Comparison of ENCODE assay signal across 6 cellular contexts in the genomic region with DNA sequence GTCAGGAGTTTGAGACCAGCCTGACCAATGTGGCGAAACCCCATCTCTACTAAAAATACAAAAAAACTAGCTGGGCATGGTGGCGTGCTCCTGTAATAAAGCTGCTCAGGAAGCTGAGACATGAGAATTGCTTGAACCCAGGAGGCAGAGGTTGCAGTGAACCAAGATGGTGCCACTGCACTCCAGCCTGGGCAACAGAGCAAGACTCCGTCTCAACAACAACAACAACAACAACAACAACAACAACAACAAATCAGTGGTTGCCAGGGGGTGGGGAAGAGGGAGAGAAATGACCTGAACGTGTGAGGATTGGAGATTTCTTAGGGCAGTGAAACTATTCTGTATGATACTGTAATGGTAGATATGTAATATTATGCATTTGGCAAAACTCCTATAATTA. TPM values are rescaled to one million over a fixed set of nuclear protein-coding genes. Genes with fewer than 3 reads are reported as not detected.
DNase-seq lines count a peak whose midpoint lies in the region; ATAC-seq, FAIRE-seq and TF ChIP-seq lines count a peak whose summit lies in the region.
"Not testable (repeated sequence)": the region's sequence is repeated elsewhere in the genome, so short reads cannot be mapped to it uniquely, and the experiment has no call there.

No MANE protein-coding gene starts in this region.

- H3K9ac ChIP-seq in HepG2 (ENCODE audit: insufficient read depth, low read depth, low read length), result not testable (repeated sequence)

- peaks cover 10 to 22% (median 17%) of the 10 kb centered on the region in 4 donors for H3K4me1 Mint-ChIP-seq in CD4-positive, alpha-beta memory T cell
- H3K4me1 Mint-ChIP-seq in HFFc6 (ENCODE audit: low read depth) (peaks cover 42% of the 10 kb centered on the region), activated B cell treated with CpG ODN at 0.5 μM for 24 hours (peaks cover 44% of the 10 kb centered on the region)
- H3K4me1 Mint-ChIP-seq in T-helper 17 cell; progenitor cell of endocrine pancreas (ENCODE audit: low read depth): not testable (repeated sequence)

- not testable (repeated sequence) for H3K4me3 Mint-ChIP-seq in CD4-positive, alpha-beta memory T cell; HFFc6; T-helper 17 cell; activated B cell treated with CpG ODN at 0.5 μM for 24 hours; progenitor cell of endocrine pancreas (ENCODE audit: low read depth)

- H3K27ac ChIP-seq in CD4-positive, alpha-beta memory T cell (ENCODE audit: low read depth, low read length); HepG2 (ENCODE audit: extremely low read length, insufficient read depth, low read length): not testable (repeated sequence)

- ATAC-seq in T-helper 17 cell; activated B cell treated with CpG ODN at 0.5 μM for 24 hours (ENCODE audit: low read depth); HepG2: not testable (repeated sequence)

- not testable (repeated sequence) for H3K27me3 ChIP-seq in CD4-positive, alpha-beta memory T cell (ENCODE audit: insufficient read depth, low read length); HepG2 (ENCODE audit: control insufficient read depth in 1 of 2, insufficient read depth in 2 of 2, low read length in 2 of 2)

- H3K4me3 ChIP-seq in CD4-positive, alpha-beta memory T cell (ENCODE audit: low read length in 2 of 2); HepG2 (replicated peaks in 1 of 3; ENCODE audit: insufficient read depth in 1 of 3, low read depth in 2 of 3, low read length in 3 of 3): not testable (repeated sequence)

- FAIRE-seq in HepG2 (lab: Jason Lieb, UNC), result not testable (repeated sequence)

- TF ChIP-seq EP300 in HepG2 (IDR thresholded peaks at IDR 0.05; ENCODE audit: low read depth in 2 of 2, low read length in 2 of 2); HepG2 (CRISPR knock-in tag; IDR thresholded peaks at IDR 0.05; ENCODE audit: borderline replicate concordance): not testable (repeated sequence)

- peaks cover 17 to 18% of the 10 kb centered on the region in 2 donors for H3K36me3 Mint-ChIP-seq in CD4-positive, alpha-beta memory T cell
- H3K36me3 Mint-ChIP-seq in HFFc6 (ENCODE audit: low read depth); T-helper 17 cell (ENCODE audit: low read depth); progenitor cell of endocrine pancreas (ENCODE audit: insufficient read depth): not testable (repeated sequence)
- H3K36me3 Mint-ChIP-seq in activated B cell treated with CpG ODN at 0.5 μM for 24 hours (ENCODE audit: low read depth), result peaks cover 31% of the 10 kb centered on the region

- TF ChIP-seq CTCF in HFFc6 (IDR thresholded peaks at IDR 0.05); activated B cell treated with CpG ODN at 0.5 μM for 24 hours (IDR thresholded peaks at IDR 0.05); HepG2 (CRISPR knock-in tag; IDR thresholded peaks at IDR 0.05); progenitor cell of endocrine pancreas (IDR thresholded peaks at IDR 0.05; ENCODE audit: unreplicated experiment): not testable (repeated sequence)

- over 99% methylated on average over 4 of the region's 4 CpGs for WGBS in HepG2 (ENCODE audit: low lambda C conversion rate)

- not testable (repeated sequence) for H3K9me3 ChIP-seq in CD4-positive, alpha-beta memory T cell (ENCODE audit: control insufficient read depth in 1 of 2, low read length in 2 of 2); T-helper 17 cell (ENCODE audit: control insufficient read depth, low read length, poor library complexity, severe bottlenecking); HepG2 (ENCODE audit: low read length)

- not testable (repeated sequence) for H3K9me3 Mint-ChIP-seq in CD4-positive, alpha-beta memory T cell; HFFc6; activated B cell treated with CpG ODN at 0.5 μM for 24 hours; progenitor cell of endocrine pancreas (ENCODE audit: low read depth)

- not testable (repeated sequence) for DNase-seq in CD4-positive, alpha-beta memory T cell; HFFc6; T-helper 17 cell; activated B cell treated with CpG ODN at 0.5 μM for 24 hours; HepG2 (ENCODE audit: low spot score); progenitor cell of endocrine pancreas (ENCODE audit: low spot score, unreplicated experiment)

- in situ Hi-C loops in HepG2 (cut with HindIII; ENCODE audit: extremely low pct_ligation_motif_present, low pct_unique_long_range_greater_than_20kb), result not testable (repeated sequence)

- POLR2A ChIA-PET in CD4-positive, alpha-beta memory T cell (lab: Charles Lee; ENCODE audit: partially characterized antibody); HepG2 (lab: Yijun Ruan, JAX): not testable (repeated sequence)
- POLR2A ChIA-PET in activated B cell treated with CpG ODN at 0.5 μM for 24 hours (lab: Charles Lee), result interaction anchor here (0.6 kb wide), 1 partner anchor 26 kb away, joined by 5 read pairs; no protein-coding TSS in a partner anchor

- H4K20me1 ChIP-seq in HepG2 (ENCODE audit: insufficient read depth, low read length), result not testable (repeated sequence)

- intact Hi-C loops in CD4-positive, alpha-beta memory T cell (cut with micrococcal nuclease), result loop anchor here (10.0 kb wide), 1 partner anchor 48 kb away; a partner anchor contains a TSS
- intact Hi-C loops in activated B cell treated with CpG ODN at 0.5 μM for 24 hours (cut with micrococcal nuclease), result loop anchor here (2.0 to 5.0 kb wide), 2 partner anchors 165 to 250 kb away; a partner anchor contains a TSS
- intact Hi-C loops in HepG2 (cut with micrococcal nuclease; ENCODE audit: unreplicated experiment), result not testable (repeated sequence)

- not testable (repeated sequence) for H3K4me2 ChIP-seq in HepG2 (ENCODE audit: low read depth, low read length)

- H2AFZ ChIP-seq in HepG2 (ENCODE audit: low read length), result not testable (repeated sequence)

- TF ChIP-seq RAD21 in HepG2 (CRISPR knock-in tag; IDR thresholded peaks at IDR 0.05), result not testable (repeated sequence)

- H3K27me3 Mint-ChIP-seq in CD4-positive, alpha-beta memory T cell; HFFc6 (ENCODE audit: insufficient read depth); T-helper 17 cell; activated B cell treated with CpG ODN at 0.5 μM for 24 hours; progenitor cell of endocrine pancreas: not testable (repeated sequence)

- not testable (repeated sequence) for H3K4me1 ChIP-seq in CD4-positive, alpha-beta memory T cell (ENCODE audit: insufficient read depth, low read length); HepG2 (ENCODE audit: insufficient read depth, low read length)

- H3K79me2 ChIP-seq in HepG2 (ENCODE audit: insufficient read depth, low read length), result not testable (repeated sequence)

- CTCF ChIA-PET in CD4-positive, alpha-beta memory T cell (lab: Charles Lee; ENCODE audit: partially characterized antibody); activated B cell treated with CpG ODN at 0.5 μM for 24 hours (lab: Charles Lee); HepG2 (lab: Yijun Ruan, JAX; ENCODE audit: low intra/inter-chr PET ratio, low total read pairs): not testable (repeated sequence)

- H3K36me3 ChIP-seq in CD4-positive, alpha-beta memory T cell (ENCODE audit: insufficient read depth, low read length), result not testable (repeated sequence)
- H3K36me3 ChIP-seq in HepG2 (replicated peaks in 1 of 2; ENCODE audit: control insufficient read depth in 1 of 2, insufficient read depth in 2 of 2, low read length in 2 of 2), result peaks cover 1 to 13% of the 10 kb centered on the region in 2 experiments; a peak in 3 of 5 replicates

- TF ChIP-seq POLR2A in HepG2 (IDR thresholded peaks at IDR 0.05; ENCODE audit: insufficient read depth in 1 of 2, low read depth in 2 of 2, low read length in 2 of 2), result not testable (repeated sequence)

- H3K27ac Mint-ChIP-seq in CD4-positive, alpha-beta memory T cell, result peak overlapping the region in 4 of 7 donors; percentile 15 to 55 (median 39)
- H3K27ac Mint-ChIP-seq in HFFc6, result peak overlapping the region; percentile 69
- H3K27ac Mint-ChIP-seq in T-helper 17 cell, result peak overlapping the region; percentile 57
- peak overlapping the region; percentile 62 for H3K27ac Mint-ChIP-seq in activated B cell treated with CpG ODN at 0.5 μM for 24 hours
- H3K27ac Mint-ChIP-seq in progenitor cell of endocrine pancreas, result peak overlapping the region; percentile 34

- not testable (repeated sequence) for BruUV-seq in HepG2 (replicated peaks; lab: Mats Ljungman, UMichigan)

RNA-seq across cellular contexts. Expression of a gene that starts 46.6 kb away (rescaled TPM):
- 100 to 1,000 TPM; 151 to 169 TPM for total RNA-seq in CD4-positive, alpha-beta memory T cell
- polyA plus RNA-seq in CD4-positive, alpha-beta memory T cell, result 100 to 1,000 TPM; 298 to 392 TPM
- total RNA-seq in HFFc6 (2021; fragmentation: NEBNext Ultra II Directional; extraction: Animal tissue kit (Norgen Biotek cat#: 25700)), result 100 to 1,000 TPM; 251 to 322 (median 278) TPM
- total RNA-seq in T-helper 17 cell (100 to 1,000 TPM; 135 to 153 TPM), activated B cell treated with CpG ODN at 0.5 μM for 24 hours (172 TPM in 2 replicates), HepG2 (2016; rRNA removed; fragmentation: Illumina TruSeq; extraction: Trizol) (124 and 163 TPM in 2 replicates), progenitor cell of endocrine pancreas (114 and 120 TPM in 2 replicates)
- 25.2 and 35.4 TPM in 2 replicates for total RNA-seq in HepG2 (2016; cell fraction: cytosol; rRNA removed; fragmentation: Illumina TruSeq; extraction: Trizol; ENCODE audit: low read depth)
- 130 and 171 TPM in 2 replicates for total RNA-seq in HepG2 (2016; cell fraction: insoluble cytoplasmic fraction; rRNA removed; fragmentation: Illumina TruSeq; extraction: Trizol)
- total RNA-seq in HepG2 (2016; cell fraction: membrane; rRNA removed; fragmentation: Illumina TruSeq; extraction: Trizol), result 69.8 and 78.9 TPM in 2 replicates
- 143 and 153 TPM in 2 replicates for total RNA-seq in HepG2 (2016; cell fraction: nucleus; rRNA removed; fragmentation: Illumina TruSeq; extraction: Trizol)
- 88.2 and 133 TPM in 2 replicates for polyA plus RNA-seq in HepG2 (2011; rRNA removed)
- 54.9 and 90.7 TPM in 2 replicates for polyA plus RNA-seq in HepG2 (2011; cell fraction: cytosol; rRNA removed)
- 15.6 and 23.8 TPM in 2 replicates for polyA plus RNA-seq in HepG2 (2011; cell fraction: nucleus; rRNA removed)
- 109 and 157 TPM in 2 replicates for polyA plus RNA-seq in HepG2 (2012)
- 26.8 and 27.6 TPM in 2 replicates for polyA plus RNA-seq in HepG2 (2016; cell fraction: cytosol; fragmentation: Illumina TruSeq; extraction: Trizol; ENCODE audit: low read depth)
- polyA plus RNA-seq in HepG2 (2016; cell fraction: insoluble cytoplasmic fraction; fragmentation: Illumina TruSeq; extraction: Trizol; ENCODE audit: low read depth), result 145 and 147 TPM in 2 replicates
- 57.9 and 59.8 TPM in 2 replicates for polyA plus RNA-seq in HepG2 (2016; cell fraction: membrane; fragmentation: Illumina TruSeq; extraction: Trizol; ENCODE audit: low read depth)
- polyA plus RNA-seq in HepG2 (2016; cell fraction: nucleus; fragmentation: Illumina TruSeq; extraction: Trizol; ENCODE audit: insufficient read depth, low read depth), result 249 and 252 TPM in 2 replicates
- 41.6 and 58.4 TPM in 2 replicates for polyA minus RNA-seq in HepG2 (2011; rRNA and poly(A)+ RNA removed; ENCODE audit: low replicate concordance)
- 50.9 and 59.9 TPM in 2 replicates for polyA minus RNA-seq in HepG2 (2011; cell fraction: cytosol; rRNA and poly(A)+ RNA removed)
- 38.8 and 44.2 TPM in 2 replicates for polyA minus RNA-seq in HepG2 (2011; cell fraction: nucleus; rRNA and poly(A)+ RNA removed)

RNA-seq across cellular contexts. Expression of a gene that starts 47.2 kb away (rescaled TPM):
- 10 to 100 TPM; 15.8 TPM for total RNA-seq in CD4-positive, alpha-beta memory T cell
- 1 to 10 TPM; 5.4 to 6.7 TPM for polyA plus RNA-seq in CD4-positive, alpha-beta memory T cell
- 10 to 100 TPM; 23.8 to 26.8 (median 24.8) TPM for total RNA-seq in HFFc6 (2021; fragmentation: NEBNext Ultra II Directional; extraction: Animal tissue kit (Norgen Biotek cat#: 25700))
- total RNA-seq in T-helper 17 cell (10 to 100 TPM; 11.7 to 12.0 TPM), activated B cell treated with CpG ODN at 0.5 μM for 24 hours (17.3 and 24.2 TPM in 2 replicates), HepG2 (2016; rRNA removed; fragmentation: Illumina TruSeq; extraction: Trizol) (51.2 and 58.7 TPM in 2 replicates), progenitor cell of endocrine pancreas (41.4 and 44.2 TPM in 2 replicates)
- 9.1 and 9.3 TPM in 2 replicates for total RNA-seq in HepG2 (2016; cell fraction: cytosol; rRNA removed; fragmentation: Illumina TruSeq; extraction: Trizol; ENCODE audit: low read depth)
- total RNA-seq in HepG2 (2016; cell fraction: insoluble cytoplasmic fraction; rRNA removed; fragmentation: Illumina TruSeq; extraction: Trizol), result 47.0 and 61.5 TPM in 2 replicates
- 17.7 and 21.3 TPM in 2 replicates for total RNA-seq in HepG2 (2016; cell fraction: membrane; rRNA removed; fragmentation: Illumina TruSeq; extraction: Trizol)
- total RNA-seq in HepG2 (2016; cell fraction: nucleus; rRNA removed; fragmentation: Illumina TruSeq; extraction: Trizol), result 55.0 and 59.2 TPM in 2 replicates
- polyA plus RNA-seq in HepG2 (2011; rRNA removed), result 19.6 and 22.1 TPM in 2 replicates
- polyA plus RNA-seq in HepG2 (2011; cell fraction: cytosol; rRNA removed), result 9.0 and 13.8 TPM in 2 replicates
- polyA plus RNA-seq in HepG2 (2011; cell fraction: nucleus; rRNA removed), result 3.7 and 5.2 TPM in 2 replicates
- 27.9 and 38.2 TPM in 2 replicates for polyA plus RNA-seq in HepG2 (2012)
- polyA plus RNA-seq in HepG2 (2016; cell fraction: cytosol; fragmentation: Illumina TruSeq; extraction: Trizol; ENCODE audit: low read depth), result 3.6 TPM in 2 replicates
- polyA plus RNA-seq in HepG2 (2016; cell fraction: insoluble cytoplasmic fraction; fragmentation: Illumina TruSeq; extraction: Trizol; ENCODE audit: low read depth), result 41.4 and 41.7 TPM in 2 replicates
- 11.4 and 11.7 TPM in 2 replicates for polyA plus RNA-seq in HepG2 (2016; cell fraction: membrane; fragmentation: Illumina TruSeq; extraction: Trizol; ENCODE audit: low read depth)
- 49.1 and 51.8 TPM in 2 replicates for polyA plus RNA-seq in HepG2 (2016; cell fraction: nucleus; fragmentation: Illumina TruSeq; extraction: Trizol; ENCODE audit: insufficient read depth, low read depth)
- polyA minus RNA-seq in HepG2 (2011; rRNA and poly(A)+ RNA removed; ENCODE audit: low replicate concordance), result 8.4 and 14.9 TPM in 2 replicates
- polyA minus RNA-seq in HepG2 (2011; cell fraction: cytosol; rRNA and poly(A)+ RNA removed), result 28.0 and 34.0 TPM in 2 replicates
- polyA minus RNA-seq in HepG2 (2011; cell fraction: nucleus; rRNA and poly(A)+ RNA removed), result 38.8 and 42.7 TPM in 2 replicates
